In the genomic region with DNA sequence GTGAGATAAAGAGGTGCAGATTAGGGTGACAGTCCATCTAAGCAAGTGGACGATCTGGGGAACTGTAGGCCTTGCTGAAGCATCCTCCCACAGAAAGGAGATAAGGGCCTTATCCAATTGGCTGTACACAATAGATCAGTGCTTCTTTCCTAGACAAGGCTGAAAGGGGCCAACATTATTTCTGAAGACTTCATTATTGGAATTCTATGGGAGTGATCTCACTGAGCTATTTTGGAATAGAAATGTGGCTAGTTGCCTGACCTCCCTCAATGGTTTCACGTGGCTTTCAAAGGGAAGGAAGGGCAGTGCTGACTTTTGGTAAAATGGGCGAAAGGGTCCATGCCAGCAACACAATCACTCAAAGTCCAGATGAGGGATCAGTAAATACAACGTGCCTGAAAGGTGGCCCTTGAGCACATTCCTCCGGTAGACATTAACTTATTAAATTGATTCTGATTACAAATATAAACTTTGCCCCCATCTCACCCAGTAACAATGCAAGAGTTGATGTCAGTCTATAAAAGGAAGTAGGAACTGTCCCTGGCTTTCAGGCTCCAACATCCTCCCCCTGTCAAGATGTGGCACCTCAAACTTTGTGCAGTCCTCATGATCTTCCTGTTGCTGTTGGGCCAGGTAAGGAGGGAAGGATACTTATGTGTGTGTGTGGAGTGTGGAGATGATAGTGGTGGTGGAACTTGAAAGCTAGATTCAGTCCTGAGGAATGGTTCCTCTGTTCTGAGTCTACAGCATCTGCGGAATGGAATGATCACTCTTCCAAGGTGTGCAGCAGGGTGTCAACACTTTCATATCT, we compare ENCODE assay signal across 1 cellular context.
TF ChIP-seq lines count a peak whose summit lies in the region.

A gene with protein sequence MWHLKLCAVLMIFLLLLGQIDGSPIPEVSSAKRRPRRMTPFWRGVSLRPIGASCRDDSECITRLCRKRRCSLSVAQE (plus strand): TSS at position 550 of the 811 bp plus-strand sequence. CDS start 27 bp downstream, at position 577.

TF ChIP-seq in WTC11, 78 proteins besides CTCF, POLR2A, EP300 and RAD21 (continued from another document):
- no peak for TF ChIP-seq PREB (CRISPR knock-in tag; IDR thresholded peaks at IDR 0.05; ENCODE audit: borderline replicate concordance)
